7 cellular contexts compared by ENCODE assay signal in genomic region chr5:67268233-67269011, GRCh38.
DNase-seq lines count a peak whose midpoint lies in the region; ATAC-seq and TF ChIP-seq lines count a peak whose summit lies in the region.

No MANE protein-coding gene starts in this region.

- no peaks in the 10 kb centered on the region for H3K36me3 ChIP-seq in suprapubic skin

- H3K4me3 ChIP-seq in cardiac fibroblast (replicated peaks in 1 of 2; ENCODE audit: low read depth in 2 of 2, low read length in 2 of 2) (peak overlapping the region in 1 of 2 donors; percentile 26), suprapubic skin (no peak overlapping the region)

- H3K27ac ChIP-seq in suprapubic skin: peak overlapping the region; percentile 93

- WGBS in suprapubic skin: 16% methylated on average over 10 of the region's 10 CpGs

- DNase-seq in NCI-H1105 treated with DMSO at 0.1 percent for 48 hours (lab: John Stamatoyannopoulos, UW): peak; percentile 71
- DNase-seq in cardiac fibroblast (ENCODE audit: low read depth in 2 of 2): peak; percentile 99
- peak; percentile 89 for DNase-seq in left kidney (ENCODE audit: low read depth, low spot score)
- peak; percentile 84 for DNase-seq in suprapubic skin (ENCODE audit: low spot score in 2 of 2)
- no peak for DNase-seq in activated naive CD4-positive, alpha-beta T cell treated with anti-CD3 and anti-CD28 coated beads, Interleukin-2, amount 50 U/mL, for 16 hours
- DNase-seq in effector CD4-positive, alpha-beta T cell: no peak

- TF ChIP-seq CTCF in cardiac fibroblast (IDR thresholded peaks at IDR 0.05; ENCODE audit: low read depth, low read length) (no peak), suprapubic skin (IDR thresholded peaks at IDR 0.05) (no peak)

- peaks cover 62% of the 10 kb centered on the region for H3K4me1 ChIP-seq in suprapubic skin

- no peak for ATAC-seq in GM19455 (IDR thresholded peaks at IDR 0.05; ENCODE audit: unreplicated experiment)

- no peak for TF ChIP-seq POLR2A in suprapubic skin (IDR thresholded peaks at IDR 0.05)

- no peaks in the 10 kb centered on the region for H3K27me3 ChIP-seq in suprapubic skin

- TF ChIP-seq EP300 in suprapubic skin (IDR thresholded peaks at IDR 0.05): peak; percentile 76

- no peaks in the 10 kb centered on the region for H3K9me3 ChIP-seq in suprapubic skin

Comparison
In these comparisons a context has a peak if more than half of its experiments do, and no peak if none do; other contexts are left out.
1. DNase-seq: peak in NCI-H1105 treated with DMSO at 0.1 percent for 48 hours (single experiment), cardiac fibroblast (2 of 2), left kidney (single experiment) and suprapubic skin (2 of 2); none in activated naive CD4-positive, alpha-beta T cell treated with anti-CD3 and anti-CD28 coated beads, Interleukin-2, amount 50 U/mL, for 16 hours (single experiment) and effector CD4-positive, alpha-beta T cell (single experiment).